In genomic region chr6:5486214-5486613, GRCh38 we compare ENCODE assay signal across 1 cellular context.
TF ChIP-seq lines count a peak whose summit lies in the region.

No MANE protein-coding gene starts in this region.

TF ChIP-seq in HepG2, 621 proteins besides CTCF, POLR2A, EP300 and RAD21 (continued from another document):
- no peak for TF ChIP-seq CBX2 (IDR thresholded peaks at IDR 0.05; ENCODE audit: low read depth, low read length)
- TF ChIP-seq CBX2 (CRISPR knock-in tag; IDR thresholded peaks at IDR 0.05; ENCODE audit: low read depth), result no peak
- TF ChIP-seq ZMYM3 (CRISPR knock-in tag; IDR thresholded peaks at IDR 0.05), result no peak
- TF ChIP-seq KLF15 (CRISPR knock-in tag; IDR thresholded peaks at IDR 0.05; ENCODE audit: borderline replicate concordance), result no peak
- TF ChIP-seq KLF16 (CRISPR knock-in tag; IDR thresholded peaks at IDR 0.05), result no peak
- TF ChIP-seq MAFK (conservative IDR thresholded peaks at IDR 0.05 in 1 of 2, IDR thresholded peaks at IDR 0.05 in 1 of 2; ENCODE audit: low read length in 2 of 2), result no peak
TF ChIP-seq in HepG2: peak in this region for 0.
